In the genomic region with DNA sequence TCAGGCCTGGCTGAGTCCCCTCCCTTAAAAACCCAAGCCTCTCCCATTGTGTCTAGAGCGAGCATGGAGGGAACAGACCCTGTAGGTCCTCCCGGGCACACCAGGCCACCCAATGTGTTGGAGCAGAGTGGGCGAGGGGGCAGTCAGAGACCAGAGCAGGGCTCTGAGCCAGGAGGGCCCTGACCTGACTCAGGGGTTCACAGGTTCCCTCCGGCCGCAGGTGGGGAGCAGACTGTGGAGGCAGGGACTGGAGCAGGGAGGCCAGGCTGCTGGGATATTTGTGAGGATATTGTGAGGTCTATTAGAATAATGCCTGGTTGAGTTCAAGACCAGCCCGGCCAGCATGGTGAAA, we compare ENCODE assay signal across 17 cellular contexts. TPM values are rescaled to one million over a fixed set of nuclear protein-coding genes. Genes with fewer than 3 reads are reported as not detected.
A peak's percentile ranks its signal among the peaks of the same experiment; 100 is the strongest.
DNase-seq lines count a peak whose midpoint lies in the region; ATAC-seq, FAIRE-seq and TF ChIP-seq lines count a peak whose summit lies in the region.
"Had no signal": no experiment of that assay in that cellular context is flagged by ENCODE, and none has a peak within 500 bp of the region (broad histone marks: within the 10 kb centered on the region; RNA-seq: fewer than 3 reads in every experiment).

No MANE protein-coding gene starts in this region.

- no peak overlapping the region for H3K23ac ChIP-seq in H1 (ENCODE audit: insufficient read length)

- H3K79me2 ChIP-seq in H1 (ENCODE audit: control insufficient read depth in 1 of 2, insufficient read depth in 2 of 2, low read length in 2 of 2), result no peaks in the 10 kb centered on the region
- no peaks in the 10 kb centered on the region for H3K79me2 ChIP-seq in parathyroid adenoma

- H2BK12ac ChIP-seq in H1 (ENCODE audit: low read depth, low read length), result peak overlapping the region; percentile 95; the same call in 1 of the 2 replicates

- no peaks in the 10 kb centered on the region for H3K36me3 ChIP-seq in BLaER1
- H3K36me3 ChIP-seq in H1 (ENCODE audit: control insufficient read depth in 2 of 4, insufficient read depth in 4 of 4, low read length in 3 of 4), result no peaks in the 10 kb centered on the region
- no peaks in the 10 kb centered on the region for H3K36me3 ChIP-seq in parathyroid adenoma (ENCODE audit: control insufficient read depth, insufficient read depth, low read length)
- H3K36me3 ChIP-seq: tibial artery had no signal

- H4K8ac ChIP-seq in H1 (ENCODE audit: extremely low read depth, insufficient read depth, low read length), result peak overlapping the region; percentile 86

- TF ChIP-seq RAD21 in H1 (IDR thresholded peaks at IDR 0.05 in 1 of 2, conservative IDR thresholded peaks at IDR 0.05 in 1 of 2; ENCODE audit: low read depth in 2 of 2, low read length in 2 of 2), result no peak

- no peak for FAIRE-seq in H1 (lab: Jason Lieb, UNC)
- FAIRE-seq: astrocyte had no signal

- H3K9me3 ChIP-seq in BLaER1 (no peaks in the 10 kb centered on the region), H1 (ENCODE audit: insufficient read depth in 2 of 2, low read depth in 1 of 2, low read length in 1 of 2) (no peaks in the 10 kb centered on the region), parathyroid adenoma (ENCODE audit: control insufficient read depth, low read length) (no peaks in the 10 kb centered on the region)
- H3K9me3 ChIP-seq: tibial artery had no signal

- H4K20me1 ChIP-seq in BLaER1 (no peaks in the 10 kb centered on the region), H1 (replicated peaks in 1 of 2; ENCODE audit: control insufficient read depth in 1 of 2, insufficient read depth in 2 of 2, low read length in 2 of 2) (no peaks in the 10 kb centered on the region)

- H4K91ac ChIP-seq in H1 (replicated peaks; ENCODE audit: insufficient read length, low read length), result peak overlapping the region; percentile 25

- H4K5ac ChIP-seq in H1 (ENCODE audit: insufficient read length, low read depth, low read length), result no peak overlapping the region

- H3K36me3 Mint-ChIP-seq in activated naive CD4-positive, alpha-beta T cell treated with anti-CD3 and anti-CD28 coated beads, Interleukin-2, amount 50 U/mL, for 72 hours, result no peaks in the 10 kb centered on the region

- H3K14ac ChIP-seq in H1 (ENCODE audit: insufficient read length), result no peak overlapping the region

- H2BK5ac ChIP-seq in H1 (ENCODE audit: low read depth, low read length), result no peak overlapping the region; the same call in 1 of the 2 replicates

- CTCF ChIA-PET in H1 (lab: Charles Lee; ENCODE audit: partially characterized antibody), result interaction anchor here (0.8 to 1.7 kb wide), 3 partner anchors 15 to 125 kb away, joined by 3 read pairs; no protein-coding TSS in a partner anchor

- POLR2A ChIA-PET in H1 (lab: Charles Lee; ENCODE audit: partially characterized antibody), result no interaction called here

- no peak overlapping the region for H2BK120ac ChIP-seq in H1 (replicated peaks; ENCODE audit: low read depth, low read length)

- TF ChIP-seq EP300 in H1 (IDR thresholded peaks at IDR 0.05; ENCODE audit: borderline replicate concordance in 1 of 2, low read depth in 2 of 2, low read length in 2 of 2), result no peak

- DNase-seq in HL-60 (ENCODE audit: low read depth in 1 of 2, low spot score in 1 of 2) (no peak), H1 (ENCODE audit: low read depth in 1 of 2, low spot score in 2 of 2) (no peak), dermis blood vessel endothelial cell (no peak), HUDEP-2 (lab: John Stamatoyannopoulos, UW; ENCODE audit: unreplicated experiment in 76 of 76) (no peak)
- DNase-seq in activated naive CD4-positive, alpha-beta T cell treated with anti-CD3 and anti-CD28 coated beads, Interleukin-2, amount 50 U/mL, for 72 hours (ENCODE audit: low spot score in 2 of 2), result no peak
- DNase-seq: activated T-cell treated with anti-CD3 and anti-CD28 coated beads, Interleukin-2, amount 50 U/mL, for 48 hours; DMS153; effector CD8-positive, alpha-beta T cell; NCI-H1417 treated with DMSO at 0.1 percent for 48 hours; PC-3 had no signal

- peak overlapping the region; percentile 50 for H3K4me3 ChIP-seq in BLaER1
- H3K4me3 ChIP-seq in HL-60 (replicated peaks; ENCODE audit: insufficient read depth, low read length), result no peak overlapping the region
- no peak overlapping the region for H3K4me3 ChIP-seq in H1 (ENCODE audit: extremely low read depth in 1 of 4, insufficient read depth in 2 of 4, low read depth in 3 of 4, low read length in 4 of 4)
- no peak overlapping the region for H3K4me3 ChIP-seq in parathyroid adenoma (ENCODE audit: low read depth, low read length)
- H3K4me3 ChIP-seq: tibial artery had no signal

- H3K23me2 ChIP-seq in H1 (ENCODE audit: low read depth, low read length), result no peaks in the 10 kb centered on the region

- H3K4me1 ChIP-seq in BLaER1 (peaks cover 69% of the 10 kb centered on the region), H1 (replicated peaks in 1 of 4; ENCODE audit: control insufficient read depth in 3 of 4, insufficient read depth in 4 of 4, low read length in 3 of 4) (peaks cover 0 to 17% (median 7%) of the 10 kb centered on the region in 4 experiments; a peak in 4 of 7 replicates), parathyroid adenoma (peaks cover 5% of the 10 kb centered on the region)
- H3K4me1 ChIP-seq: tibial artery had no signal

- no peak for ATAC-seq in activated naive CD4-positive, alpha-beta T cell treated with anti-CD3 and anti-CD28 coated beads, Interleukin-2, amount 50 U/mL, for 72 hours
- no peak for ATAC-seq in GM21360 (IDR thresholded peaks at IDR 0.05; ENCODE audit: unreplicated experiment)
- ATAC-seq: PC-3 had no signal

- H3K4me2 ChIP-seq in BLaER1 (peak overlapping the region; percentile 98), H1 (ENCODE audit: insufficient read depth in 1 of 2, low read depth in 2 of 2, low read length in 2 of 2) (no peak overlapping the region), parathyroid adenoma (ENCODE audit: low read length) (no peak overlapping the region)

- H3K18ac ChIP-seq in H1 (ENCODE audit: extremely low read depth, low read length), result no peak overlapping the region

- TF ChIP-seq CTCF in HL-60 (IDR thresholded peaks at IDR 0.05; ENCODE audit: insufficient read depth, low read length) (no peak), H1 (IDR thresholded peaks at IDR 0.05; ENCODE audit: control extremely low read depth in 1 of 3, insufficient read depth in 1 of 3, low read depth in 1 of 3, low read length in 3 of 3) (no peak), parathyroid adenoma (IDR thresholded peaks at IDR 0.05) (no peak)

- H3K27me3 ChIP-seq in BLaER1 (no peaks in the 10 kb centered on the region), HL-60 (ENCODE audit: insufficient read depth, poor library complexity, severe bottlenecking) (no peaks in the 10 kb centered on the region), H1 (replicated peaks in 1 of 4; ENCODE audit: control insufficient read depth in 3 of 4, extremely low read depth in 1 of 4, insufficient read depth in 3 of 4, low read length in 3 of 4) (no peaks in the 10 kb centered on the region), parathyroid adenoma (ENCODE audit: control insufficient read depth, insufficient read depth, low read length) (no peaks in the 10 kb centered on the region)

- H3K56ac ChIP-seq in H1 (replicated peaks; ENCODE audit: insufficient read length, low read depth, low read length), result no peak overlapping the region

- H3K4ac ChIP-seq in H1 (replicated peaks; ENCODE audit: insufficient read length, low read depth, low read length), result no peak overlapping the region

- no peak overlapping the region for H2BK20ac ChIP-seq in H1 (ENCODE audit: low read length)

- H3K9ac ChIP-seq in BLaER1 (peak overlapping the region; percentile 85), H1 (replicated peaks in 1 of 4; ENCODE audit: extremely low read depth in 1 of 4, low read depth in 3 of 4, low read length in 3 of 4) (no peak overlapping the region), parathyroid adenoma (no peak overlapping the region)

- peak overlapping the region; percentile 61; the same call in 1 of the 2 replicates for H2BK15ac ChIP-seq in H1 (ENCODE audit: low read length)

- H3K27ac Mint-ChIP-seq in activated naive CD4-positive, alpha-beta T cell treated with anti-CD3 and anti-CD28 coated beads, Interleukin-2, amount 50 U/mL, for 72 hours, result peak overlapping the region in 1 of 2 donors; percentile 72

- no peak overlapping the region for H2AK5ac ChIP-seq in H1 (ENCODE audit: low read depth, low read length)

- H2AFZ ChIP-seq in H1 (ENCODE audit: low read length) (peak overlapping the region; percentile 84; the same call in 1 of the 2 replicates), parathyroid adenoma (no peak overlapping the region)

- H3K27ac ChIP-seq in BLaER1 (peak overlapping the region; percentile 98), HL-60 (replicated peaks) (peak overlapping the region; percentile 94), H1 (ENCODE audit: low read depth, low read length) (peak overlapping the region; percentile 47; the same call in 1 of the 2 replicates), parathyroid adenoma (peak overlapping the region; percentile 7)
- H3K27ac ChIP-seq: tibial artery had no signal

- 85% methylated on average over 6 of the region's 6 CpGs; no CpG with 5 or more reads in 1 of the 2 experiments for WGBS in H1 (ENCODE audit: extremely low coverage in 1 of 2, insufficient coverage in 1 of 2, insufficient read length in 1 of 2, insufficient replicate concordance in 2 of 2, low coverage in 1 of 2, low lambda C conversion rate in 2 of 2, missing lambda C conversion rate in 1 of 2), 2 experiments

- no peak for TF ChIP-seq POLR2A in H1 (IDR thresholded peaks at IDR 0.05; ENCODE audit: control extremely low read depth in 1 of 2, low read depth in 2 of 2, low read length in 2 of 2)

- no peaks in the 10 kb centered on the region for H3K79me1 ChIP-seq in H1 (ENCODE audit: low read depth, low read length)

- H3K9me3 Mint-ChIP-seq in activated naive CD4-positive, alpha-beta T cell treated with anti-CD3 and anti-CD28 coated beads, Interleukin-2, amount 50 U/mL, for 72 hours, result no peaks in the 10 kb centered on the region

RNA-seq across cellular contexts. Expression of gene TYROBP, which starts 1.6 kb away (rescaled TPM):
- total RNA-seq in H1 (2021; fragmentation: NEBNext Ultra II Directional; extraction: Animal tissue kit (Norgen Biotek cat#: 25700)), result not detected in 2 replicates
- 0.18 and 0.19 TPM in 2 replicates for polyA plus RNA-seq in H1 (2011; rRNA removed)
- polyA plus RNA-seq in H1 (2011; cell fraction: cytosol; rRNA removed), result 0.31 TPM
- not detected for polyA plus RNA-seq in H1 (2011; cell fraction: nucleus; rRNA removed)
- not detected in 4 replicates for polyA plus RNA-seq in H1 (2012, experiment 1 of 2)
- polyA plus RNA-seq in H1 (2012, experiment 2 of 2), result not detected
- not detected for polyA plus RNA-seq in H1 (2013, experiment 1 of 2)
- 0.17 TPM for polyA plus RNA-seq in H1 (2013, experiment 2 of 2)
- not detected in 2 replicates for polyA minus RNA-seq in H1 (2011; rRNA and poly(A)+ RNA removed)
- not detected for polyA minus RNA-seq in H1 (2011; cell fraction: cytosol; rRNA and poly(A)+ RNA removed)
- polyA minus RNA-seq in H1 (2011; cell fraction: nucleus; rRNA and poly(A)+ RNA removed), result not detected
- total RNA-seq in activated naive CD4-positive, alpha-beta T cell treated with anti-CD3 and anti-CD28 coated beads, Interleukin-2, amount 50 U/mL, for 72 hours, result under 1 TPM in 1 of 2 donors, not detected in 1; 0.75 TPM
- total RNA-seq in dermis blood vessel endothelial cell, result not detected in 2 replicates
- total RNA-seq: astrocyte, PC-3 had no signal
- polyA plus RNA-seq: AG04450 had no signal

RNA-seq across cellular contexts. Expression of gene HCST, which starts 7.3 kb away (rescaled TPM):
- total RNA-seq in H1 (2021; fragmentation: NEBNext Ultra II Directional; extraction: Animal tissue kit (Norgen Biotek cat#: 25700)), result 1.1 TPM in 1 of 2 replicates, not detected in the other
- polyA plus RNA-seq in H1 (2011; rRNA removed), result 2.8 and 3.0 TPM in 2 replicates
- polyA plus RNA-seq in H1 (2011; cell fraction: cytosol; rRNA removed), result 1.5 TPM
- polyA plus RNA-seq in H1 (2011; cell fraction: nucleus; rRNA removed), result 1.0 TPM
- 0.90 to 1.8 TPM (median 1.3 TPM) in 4 replicates for polyA plus RNA-seq in H1 (2012, experiment 1 of 2)
- polyA plus RNA-seq in H1 (2012, experiment 2 of 2), result 4.3 TPM
- polyA plus RNA-seq in H1 (2013, experiment 1 of 2), result 3.4 TPM
- polyA plus RNA-seq in H1 (2013, experiment 2 of 2), result 4.7 TPM
- 0.73 TPM in 1 of 2 replicates, not detected in the other for polyA minus RNA-seq in H1 (2011; rRNA and poly(A)+ RNA removed)
- not detected for polyA minus RNA-seq in H1 (2011; cell fraction: cytosol; rRNA and poly(A)+ RNA removed)
- polyA minus RNA-seq in H1 (2011; cell fraction: nucleus; rRNA and poly(A)+ RNA removed), result not detected
- total RNA-seq in activated naive CD4-positive, alpha-beta T cell treated with anti-CD3 and anti-CD28 coated beads, Interleukin-2, amount 50 U/mL, for 72 hours, result 10 to 100 TPM; 40.0 to 48.5 TPM
- total RNA-seq in dermis blood vessel endothelial cell, result 0.19 TPM in 1 of 2 replicates, not detected in the other
- total RNA-seq: NCI-H460, PC-3 had no signal

RNA-seq across cellular contexts. Expression of gene NFKBID, which starts 9.3 kb away (rescaled TPM):
- total RNA-seq in H1 (2021; fragmentation: NEBNext Ultra II Directional; extraction: Animal tissue kit (Norgen Biotek cat#: 25700)), result 12.0 and 13.2 TPM in 2 replicates
- polyA plus RNA-seq in H1 (2011; rRNA removed), result 10.0 and 22.1 TPM in 2 replicates
- 8.7 TPM for polyA plus RNA-seq in H1 (2011; cell fraction: cytosol; rRNA removed)
- 39.2 TPM for polyA plus RNA-seq in H1 (2011; cell fraction: nucleus; rRNA removed)
- polyA plus RNA-seq in H1 (2012, experiment 1 of 2), result 4.9 to 9.4 TPM (median 8.5 TPM) in 4 replicates
- 5.1 TPM for polyA plus RNA-seq in H1 (2012, experiment 2 of 2)
- 9.8 TPM for polyA plus RNA-seq in H1 (2013, experiment 1 of 2)
- 11.0 TPM for polyA plus RNA-seq in H1 (2013, experiment 2 of 2)
- polyA minus RNA-seq in H1 (2011; rRNA and poly(A)+ RNA removed), result 7.3 and 8.1 TPM in 2 replicates
- 5.7 TPM for polyA minus RNA-seq in H1 (2011; cell fraction: cytosol; rRNA and poly(A)+ RNA removed)
- 27.4 TPM for polyA minus RNA-seq in H1 (2011; cell fraction: nucleus; rRNA and poly(A)+ RNA removed)
- total RNA-seq in activated naive CD4-positive, alpha-beta T cell treated with anti-CD3 and anti-CD28 coated beads, Interleukin-2, amount 50 U/mL, for 72 hours, result 100 to 1,000 TPM in 1 of 2 donors, 10 to 100 TPM in 1; 58.9 to 144 TPM
- 2.7 and 3.2 TPM in 2 replicates for total RNA-seq in dermis blood vessel endothelial cell

RNA-seq across cellular contexts. Expression of gene LRFN3, which starts 26.5 kb away (rescaled TPM):
- total RNA-seq in H1 (2021; fragmentation: NEBNext Ultra II Directional; extraction: Animal tissue kit (Norgen Biotek cat#: 25700)), result 15.2 and 16.8 TPM in 2 replicates
- 4.6 and 8.0 TPM in 2 replicates for polyA plus RNA-seq in H1 (2011; rRNA removed)
- 3.2 TPM for polyA plus RNA-seq in H1 (2011; cell fraction: cytosol; rRNA removed)
- 6.9 TPM for polyA plus RNA-seq in H1 (2011; cell fraction: nucleus; rRNA removed)
- polyA plus RNA-seq in H1 (2012, experiment 1 of 2), result 7.2 to 13.6 TPM (median 12.7 TPM) in 4 replicates
- 9.9 TPM for polyA plus RNA-seq in H1 (2012, experiment 2 of 2)
- 19.6 TPM for polyA plus RNA-seq in H1 (2013, experiment 1 of 2)
- polyA plus RNA-seq in H1 (2013, experiment 2 of 2), result 18.6 TPM
- polyA minus RNA-seq in H1 (2011; rRNA and poly(A)+ RNA removed), result 2.1 and 2.4 TPM in 2 replicates
- 7.6 TPM for polyA minus RNA-seq in H1 (2011; cell fraction: cytosol; rRNA and poly(A)+ RNA removed)
- 6.9 TPM for polyA minus RNA-seq in H1 (2011; cell fraction: nucleus; rRNA and poly(A)+ RNA removed)
- 10 to 100 TPM in 1 of 2 donors, 1 to 10 TPM in 1; 6.4 to 10.1 TPM for total RNA-seq in activated naive CD4-positive, alpha-beta T cell treated with anti-CD3 and anti-CD28 coated beads, Interleukin-2, amount 50 U/mL, for 72 hours
- total RNA-seq in dermis blood vessel endothelial cell, result 3.6 and 3.7 TPM in 2 replicates

RNA-seq across cellular contexts. Expression of gene APLP1, which starts 41.3 kb away (rescaled TPM):
- total RNA-seq in H1 (2021; fragmentation: NEBNext Ultra II Directional; extraction: Animal tissue kit (Norgen Biotek cat#: 25700)), result 22.0 and 22.2 TPM in 2 replicates
- 19.9 and 32.4 TPM in 2 replicates for polyA plus RNA-seq in H1 (2011; rRNA removed)
- polyA plus RNA-seq in H1 (2011; cell fraction: cytosol; rRNA removed), result 18.3 TPM
- polyA plus RNA-seq in H1 (2011; cell fraction: nucleus; rRNA removed), result 37.2 TPM
- polyA plus RNA-seq in H1 (2012, experiment 1 of 2), result 18.3 to 26.1 TPM (median 22.6 TPM) in 4 replicates
- 52.7 TPM for polyA plus RNA-seq in H1 (2012, experiment 2 of 2)
- 43.9 TPM for polyA plus RNA-seq in H1 (2013, experiment 1 of 2)
- polyA plus RNA-seq in H1 (2013, experiment 2 of 2), result 44.0 TPM
- polyA minus RNA-seq in H1 (2011; rRNA and poly(A)+ RNA removed), result 8.1 and 9.1 TPM in 2 replicates
- 8.1 TPM for polyA minus RNA-seq in H1 (2011; cell fraction: cytosol; rRNA and poly(A)+ RNA removed)
- 9.3 TPM for polyA minus RNA-seq in H1 (2011; cell fraction: nucleus; rRNA and poly(A)+ RNA removed)
- total RNA-seq in activated naive CD4-positive, alpha-beta T cell treated with anti-CD3 and anti-CD28 coated beads, Interleukin-2, amount 50 U/mL, for 72 hours, result 1 to 10 TPM; 2.9 to 9.3 TPM
- 1.9 and 2.5 TPM in 2 replicates for total RNA-seq in dermis blood vessel endothelial cell

Comparison
In these comparisons a context has a peak if more than half of its experiments do, and no peak if none do; other contexts are left out.
1. H3K27ac ChIP-seq: peak in every context shown above with its lines; median percentile 98 in BLaER1; 94 in HL-60; 47 in H1; 7 in parathyroid adenoma.
2. RNA of gene HCST, which starts 7.3 kb away (total RNA-seq): 40.0 to 48.5 TPM in activated naive CD4-positive, alpha-beta T cell treated with anti-CD3 and anti-CD28 coated beads, Interleukin-2, amount 50 U/mL, for 72 hours; 1.1 TPM in H1 and 0.19 TPM in dermis blood vessel endothelial cell; every median in the first group is over 10 times any median in the second.